9 cellular contexts compared by ENCODE assay signal in the genomic region with DNA sequence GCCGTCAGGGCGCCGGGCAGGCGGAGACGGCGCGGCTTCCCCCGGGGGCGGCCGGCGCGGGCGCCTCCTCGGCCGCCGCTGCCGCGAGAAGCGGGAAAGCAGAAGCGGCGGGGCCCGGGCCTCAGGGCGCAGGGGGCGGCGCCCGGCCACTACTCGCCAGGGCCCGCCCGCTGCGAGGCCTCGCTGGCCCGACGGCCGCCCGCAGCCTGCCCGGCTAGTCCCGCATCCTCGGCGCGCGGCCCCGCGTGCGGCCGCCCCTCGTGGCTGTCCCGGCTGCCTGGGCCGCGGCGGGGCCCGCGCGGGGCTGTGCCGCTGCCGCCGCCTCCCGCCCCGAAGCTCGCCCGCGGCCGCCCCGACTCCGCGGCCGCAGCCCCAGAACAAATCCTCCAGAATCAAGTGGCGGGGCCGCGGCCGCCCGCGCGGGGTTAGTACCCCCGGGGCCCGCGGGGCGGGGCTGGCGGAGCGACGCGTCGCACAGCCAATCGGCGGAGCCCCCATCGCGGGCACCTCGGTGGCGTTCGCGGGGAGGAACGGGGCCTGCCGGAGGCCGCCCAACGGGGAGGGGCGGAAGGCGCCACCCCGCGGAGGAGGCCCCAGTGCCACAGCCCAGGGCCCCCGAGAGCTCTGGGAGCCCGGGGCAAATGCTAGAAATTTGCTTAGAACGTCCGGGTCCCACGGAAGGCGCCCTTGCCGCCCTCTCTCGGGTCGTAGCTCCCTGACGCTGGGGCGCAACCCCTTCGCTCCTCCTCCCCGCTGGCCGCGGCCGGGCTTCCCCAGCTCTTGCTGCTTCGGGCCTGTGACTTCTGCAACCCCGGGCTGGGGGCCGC. TPM values are rescaled to one million over a fixed set of nuclear protein-coding genes. Genes with fewer than 3 reads are reported as not detected.
DNase-seq lines count a peak whose midpoint lies in the region; ATAC-seq lines count a peak whose summit lies in the region.
"Had no signal": no experiment of that assay in that cellular context is flagged by ENCODE, and none has a peak within 500 bp of the region (broad histone marks: within the 10 kb centered on the region; RNA-seq: fewer than 3 reads in every experiment).

A gene (minus strand): TSS at position 401 of the 827 bp plus-strand sequence. CDS start 408 bp downstream, outside the sequence.

- intact Hi-C loops in activated naive CD4-positive, alpha-beta T cell treated with anti-CD3 and anti-CD28 coated beads for 36 hours (cut with micrococcal nuclease), result loop anchor here (1.0 to 10.0 kb wide), 7 partner anchors 25 to 275 kb away; no protein-coding TSS in a partner anchor

- peak; percentile 48 for ATAC-seq in GM21367 (IDR thresholded peaks at IDR 0.05; ENCODE audit: unreplicated experiment)

- H3K9me3 Mint-ChIP-seq in activated naive CD4-positive, alpha-beta T cell treated with anti-CD3 and anti-CD28 coated beads for 36 hours, result no peaks in the 10 kb centered on the region
- peaks cover 0 to 2% (median 0%) of the 10 kb centered on the region in 6 donors for H3K9me3 Mint-ChIP-seq in immature natural killer cell

- H3K4me1 Mint-ChIP-seq in activated naive CD4-positive, alpha-beta T cell treated with anti-CD3 and anti-CD28 coated beads for 36 hours (ENCODE audit: low read depth), result peaks cover 66% of the 10 kb centered on the region
- peaks cover 42 to 47% of the 10 kb centered on the region in 2 donors for H3K4me1 Mint-ChIP-seq in immature natural killer cell

- CTCF ChIA-PET in activated naive CD4-positive, alpha-beta T cell treated with anti-CD3 and anti-CD28 coated beads for 36 hours (lab: Charles Lee), result interaction anchor here (0.7 to 10.5 kb wide), 9 partner anchors 11 to 170 kb away, joined by 3 to 144 read pairs (median 3); no protein-coding TSS in a partner anchor

- peak within 1 kb of the TSS; percentile 94 for H3K4me3 Mint-ChIP-seq in activated naive CD4-positive, alpha-beta T cell treated with anti-CD3 and anti-CD28 coated beads for 36 hours
- peak within 1 kb of the TSS; percentile 91 to 99 (median 93) for H3K4me3 Mint-ChIP-seq in immature natural killer cell

- H3K36me3 Mint-ChIP-seq in activated naive CD4-positive, alpha-beta T cell treated with anti-CD3 and anti-CD28 coated beads for 36 hours (ENCODE audit: low read depth), result peaks cover 45% of the 10 kb centered on the region
- peaks cover 32 to 40% (median 38%) of the 10 kb centered on the region in 3 donors for H3K36me3 Mint-ChIP-seq in immature natural killer cell

- peak within 1 kb of the TSS; percentile 92 for H3K27ac Mint-ChIP-seq in activated naive CD4-positive, alpha-beta T cell treated with anti-CD3 and anti-CD28 coated beads for 36 hours
- peak within 1 kb of the TSS; percentile 98 to 100 (median 100) for H3K27ac Mint-ChIP-seq in immature natural killer cell

- no peaks in the 10 kb centered on the region for H3K27me3 Mint-ChIP-seq in activated naive CD4-positive, alpha-beta T cell treated with anti-CD3 and anti-CD28 coated beads for 36 hours (ENCODE audit: low read depth)
- H3K27me3 Mint-ChIP-seq in immature natural killer cell (ENCODE audit: low read depth in 3 of 3), result peaks cover 41 to 62% (median 58%) of the 10 kb centered on the region in 3 donors

- DNase-seq in EH (ENCODE audit: low read depth) (peak; percentile 78), HT1080 (ENCODE audit: low read depth) (peak; percentile 55), SKM-1 treated with dmso at 0.1 percent for 144 hours (lab: John Stamatoyannopoulos, UW; ENCODE audit: unreplicated experiment) (peak; percentile 75), immature natural killer cell (peak; percentile 95 to 97 (median 97)), superior temporal gyrus (ENCODE audit: extremely low spot score) (no peak)
- peak; percentile 93 for DNase-seq in activated naive CD4-positive, alpha-beta T cell treated with anti-CD3 and anti-CD28 coated beads for 36 hours
- peak; percentile 83 to 86 (median 86) for DNase-seq in stimulated activated CD4-positive, alpha-beta T cell treated with anti-CD3 and anti-CD28 coated beads, TNF-alpha, amount 100 ng/mL, for 1 hour (ENCODE audit: low read depth in 3 of 3, low spot score in 1 of 3)

RNA-seq across cellular contexts. Expression of the gene that starts here (rescaled TPM):
- total RNA-seq in HT1080 (2014; rRNA removed; shearing (Covaris generic)), result 3.2 and 5.5 TPM in 2 replicates
- polyA plus RNA-seq in HT1080 (2015; cell fraction: cytosol; rRNA removed), result 17.1 and 19.5 TPM in 2 replicates
- polyA plus RNA-seq in HT1080 (2015; cell fraction: nucleus; rRNA removed), result 10.6 and 14.8 TPM in 2 replicates
- 10 to 100 TPM; 72.3 to 83.8 TPM for total RNA-seq in activated naive CD4-positive, alpha-beta T cell treated with anti-CD3 and anti-CD28 coated beads for 36 hours
- polyA plus RNA-seq in immature natural killer cell, result 100 to 1,000 TPM in 1 of 3 donors, 10 to 100 TPM in 2; 83.7 to 132 (median 93.2) TPM
- total RNA-seq: dermis microvascular lymphatic vessel endothelial cell had no signal

Comparison
In these comparisons a context has a peak if more than half of its experiments do, and no peak if none do; other contexts are left out.
1. RNA of the gene that starts here (total RNA-seq): 72.3 to 83.8 TPM in activated naive CD4-positive, alpha-beta T cell treated with anti-CD3 and anti-CD28 coated beads for 36 hours; 3.2 to 5.5 TPM in HT1080; every median in the first group is over 10 times any median in the second.